16 cellular contexts compared by ENCODE assay signal in the genomic region with DNA sequence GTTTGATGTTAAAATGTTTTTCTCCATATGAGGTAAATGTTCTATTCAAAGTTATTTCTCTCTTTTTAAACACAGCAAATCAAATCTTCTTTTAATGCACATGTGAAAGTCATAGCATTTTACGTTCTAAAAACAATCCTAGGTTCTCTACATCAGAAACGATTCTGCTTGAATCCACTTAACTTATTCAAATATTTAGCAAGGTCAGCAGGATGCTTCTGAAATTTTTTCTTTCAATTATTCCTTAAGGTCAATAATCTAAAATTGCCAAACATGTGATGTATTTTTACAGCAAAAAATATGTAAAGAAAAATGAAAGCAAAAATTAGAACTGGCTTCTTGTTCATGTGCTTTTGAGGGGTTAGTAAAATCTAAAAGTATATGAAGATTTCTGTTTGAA.
A peak's percentile ranks its signal among the peaks of the same experiment; 100 is the strongest.
DNase-seq lines count a peak whose midpoint lies in the region; ATAC-seq, FAIRE-seq and TF ChIP-seq lines count a peak whose summit lies in the region.
"Had no signal": no experiment of that assay in that cellular context is flagged by ENCODE, and none has a peak within 500 bp of the region (broad histone marks: within the 10 kb centered on the region; RNA-seq: fewer than 3 reads in every experiment).

No MANE protein-coding gene starts in this region.

- in situ Hi-C loops in HepG2 (cut with HindIII; ENCODE audit: extremely low pct_ligation_motif_present, low pct_unique_long_range_greater_than_20kb) = no loop called here
- in situ Hi-C loops in K562 (cut with MboI) = no loop called here

- no peaks in the 10 kb centered on the region for H3K36me3 ChIP-seq in HepG2 (replicated peaks in 1 of 2; ENCODE audit: control insufficient read depth in 1 of 2, insufficient read depth in 2 of 2, low read length in 2 of 2)
- H3K36me3 ChIP-seq in right lobe of liver = no peaks in the 10 kb centered on the region
- H3K36me3 ChIP-seq in K562 (ENCODE audit: control insufficient read depth, insufficient read depth, low read length) = no peaks in the 10 kb centered on the region
- no peaks in the 10 kb centered on the region for H3K36me3 ChIP-seq in keratinocyte (ENCODE audit: control insufficient read depth in 2 of 2, extremely low read depth in 1 of 2, insufficient read depth in 2 of 2, low read length in 2 of 2)
- no peaks in the 10 kb centered on the region for H3K36me3 ChIP-seq in body of pancreas (replicated peaks in 1 of 2; ENCODE audit: insufficient read depth in 1 of 2, low read depth in 2 of 2)
- H3K36me3 ChIP-seq: BLaER1 treated with 17β-estradiol and CSF1 and Interleukin-3, amounts not matched to agents 10 nM and 100 nM had no signal

- H3K27me3 ChIP-seq in HepG2 (ENCODE audit: control insufficient read depth in 1 of 2, insufficient read depth in 2 of 2, low read length in 2 of 2) (peaks cover 0 to 5% of the 10 kb centered on the region in 2 experiments; a peak in 3 of 5 replicates), right lobe of liver (no peaks in the 10 kb centered on the region), K562 (ENCODE audit: control insufficient read depth in 2 of 2, insufficient read depth in 2 of 2, low read length in 2 of 2) (peaks cover 18 to 22% of the 10 kb centered on the region in 2 experiments; a peak in 3 of 5 replicates), keratinocyte (ENCODE audit: control insufficient read depth, extremely low read depth, insufficient read depth, low read length) (no peaks in the 10 kb centered on the region), body of pancreas (no peaks in the 10 kb centered on the region)
- H3K27me3 ChIP-seq: BLaER1 treated with 17β-estradiol and CSF1 and Interleukin-3, amounts not matched to agents 10 nM and 100 nM had no signal

- H4K20me1 ChIP-seq in HepG2 (ENCODE audit: insufficient read depth, low read length) = no peaks in the 10 kb centered on the region
- H4K20me1 ChIP-seq in K562 (replicated peaks; ENCODE audit: control insufficient read depth, insufficient read depth, low read length) = peaks cover 3% of the 10 kb centered on the region; the same call in 1 of the 2 replicates
- no peaks in the 10 kb centered on the region for H4K20me1 ChIP-seq in keratinocyte (ENCODE audit: control insufficient read depth, extremely low read depth, insufficient read depth, low read length)
- H4K20me1 ChIP-seq: BLaER1 treated with 17β-estradiol and CSF1 and Interleukin-3, amounts not matched to agents 10 nM and 100 nM had no signal

- no peak for ATAC-seq in HepG2
- no peak for ATAC-seq in right lobe of liver
- no peak for ATAC-seq in K562
- no peak for ATAC-seq in body of pancreas
- ATAC-seq in stimulated activated naive B cell treated with anti-CD40 and anti-IgM and Interleukin-4, amounts not matched to agents 10 μg/mL and 1 μg/mL and 100 μg/mL, for 72 hours (replicated peaks) = no peak
- no peak for ATAC-seq in HG02884 (IDR thresholded peaks at IDR 0.05; ENCODE audit: unreplicated experiment)
- no peak for ATAC-seq in HG03520 (IDR thresholded peaks at IDR 0.05; ENCODE audit: unreplicated experiment)
- ATAC-seq: HCT116 had no signal

- no peak overlapping the region for H3K4me2 ChIP-seq in HepG2 (ENCODE audit: low read depth, low read length)
- H3K4me2 ChIP-seq in K562 (ENCODE audit: insufficient read depth, low read length) = no peak overlapping the region
- no peak overlapping the region for H3K4me2 ChIP-seq in keratinocyte (ENCODE audit: control insufficient read depth, extremely low read depth, insufficient read depth, low read depth, low read length)
- H3K4me2 ChIP-seq: BLaER1 treated with 17β-estradiol and CSF1 and Interleukin-3, amounts not matched to agents 10 nM and 100 nM had no signal

- peaks cover 5 to 6% of the 10 kb centered on the region in 2 donors for H3K27me3 Mint-ChIP-seq in stimulated activated naive B cell treated with anti-CD40 and anti-IgM and Interleukin-4, amounts not matched to agents 10 μg/mL and 1 μg/mL and 100 μg/mL, for 72 hours

- no peak for DNase-seq in HepG2 (ENCODE audit: low spot score)
- no peak for DNase-seq in right lobe of liver
- DNase-seq in K562 (ENCODE audit: extremely low read depth in 1 of 4, low spot score in 3 of 4) = no peak
- no peak for DNase-seq in keratinocyte (ENCODE audit: low read depth, low spot score)
- DNase-seq in body of pancreas = no peak
- DNase-seq in stimulated activated naive B cell treated with anti-CD40 and anti-IgM and Interleukin-4, amounts not matched to agents 10 μg/mL and 1 μg/mL and 100 μg/mL, for 72 hours = no peak
- DNase-seq: 8988T; ACHN; CD4-positive, CD25-positive, alpha-beta regulatory T cell; DMS53; GF-D8 had no signal

- H3K27ac Mint-ChIP-seq in stimulated activated naive B cell treated with anti-CD40 and anti-IgM and Interleukin-4, amounts not matched to agents 10 μg/mL and 1 μg/mL and 100 μg/mL, for 72 hours = no peak overlapping the region
- H3K27ac Mint-ChIP-seq: CD4-positive, CD25-positive, alpha-beta regulatory T cell had no signal

- H3K27ac ChIP-seq in HepG2 (ENCODE audit: extremely low read length, insufficient read depth, low read length) (no peak overlapping the region), right lobe of liver (no peak overlapping the region), K562 (ENCODE audit: extremely low read depth, low read depth, low read length) (no peak overlapping the region), keratinocyte (ENCODE audit: control insufficient read depth, insufficient read depth, low read length) (no peak overlapping the region), body of pancreas (no peak overlapping the region)
- H3K27ac ChIP-seq: BLaER1 treated with 17β-estradiol and CSF1 and Interleukin-3, amounts not matched to agents 10 nM and 100 nM had no signal

- no peak for FAIRE-seq in HepG2 (lab: Jason Lieb, UNC)
- no peak for FAIRE-seq in K562 (lab: Jason Lieb, UNC)
- no peak for FAIRE-seq in keratinocyte (lab: Jason Lieb, UNC)
- FAIRE-seq: H54 had no signal

- no peak for TF ChIP-seq POLR2A in HepG2 (IDR thresholded peaks at IDR 0.05; ENCODE audit: insufficient read depth in 1 of 2, low read depth in 2 of 2, low read length in 2 of 2)
- no peak for TF ChIP-seq POLR2A in right lobe of liver (IDR thresholded peaks at IDR 0.05)
- no peak for TF ChIP-seq POLR2A in K562 (conservative IDR thresholded peaks at IDR 0.05)
- no peak for TF ChIP-seq POLR2A in body of pancreas (IDR thresholded peaks at IDR 0.05)

- TF ChIP-seq RAD21 in HepG2 (CRISPR knock-in tag; IDR thresholded peaks at IDR 0.05) (no peak), K562 (CRISPR knock-in tag; conservative IDR thresholded peaks at IDR 0.05 in 1 of 2, IDR thresholded peaks at IDR 0.05 in 1 of 2) (no peak)

- H3K9ac ChIP-seq in HepG2 (ENCODE audit: insufficient read depth, low read depth, low read length) = no peak overlapping the region
- no peak overlapping the region for H3K9ac ChIP-seq in K562 (ENCODE audit: insufficient read depth in 1 of 2, low read depth in 2 of 2, low read length in 2 of 2)
- H3K9ac ChIP-seq in keratinocyte (ENCODE audit: control insufficient read depth, extremely low read depth, insufficient read depth, low read length) = no peak overlapping the region
- H3K9ac ChIP-seq: BLaER1 treated with 17β-estradiol and CSF1 and Interleukin-3, amounts not matched to agents 10 nM and 100 nM had no signal

- no peaks in the 10 kb centered on the region for H3K9me3 ChIP-seq in HepG2 (ENCODE audit: low read length)
- no peaks in the 10 kb centered on the region for H3K9me3 ChIP-seq in right lobe of liver
- no peaks in the 10 kb centered on the region for H3K9me3 ChIP-seq in K562 (replicated peaks; ENCODE audit: control insufficient read depth, insufficient read depth, low read depth, low read length)
- no peaks in the 10 kb centered on the region for H3K9me3 ChIP-seq in keratinocyte (ENCODE audit: control insufficient read depth, low read depth, low read length)
- H3K9me3 ChIP-seq in body of pancreas = no peaks in the 10 kb centered on the region
- H3K9me3 ChIP-seq: BLaER1 treated with 17β-estradiol and CSF1 and Interleukin-3, amounts not matched to agents 10 nM and 100 nM had no signal

- WGBS in HepG2 (ENCODE audit: low lambda C conversion rate) = 9% methylated on average over 2 of the region's 2 CpGs
- 63% methylated on average over 2 of the region's 2 CpGs for WGBS in right lobe of liver (ENCODE audit: insufficient coverage, low coverage, low lambda C conversion rate, missing lambda C conversion rate)
- 4% methylated on average over 2 of the region's 2 CpGs for WGBS in K562 (ENCODE audit: insufficient coverage, low coverage, missing lambda C conversion rate)
- 59 to 67% methylated on average over 2 of the region's 2 CpGs for WGBS in body of pancreas, 2 donors

- CTCF ChIA-PET in HepG2 (lab: Yijun Ruan, JAX; ENCODE audit: low intra/inter-chr PET ratio, low total read pairs) = no interaction called here
- CTCF ChIA-PET in K562 (lab: Yijun Ruan, JAX; ENCODE audit: low intra/inter-chr PET ratio) = interaction anchor here (0.7 kb wide), 1 partner anchor 502 kb away, joined by 4 read pairs; no protein-coding TSS in a partner anchor

- BruUV-seq in HepG2 (replicated peaks; lab: Mats Ljungman, UMichigan) = no TSS peak
- no TSS peak for BruUV-seq in K562 (replicated peaks; lab: Mats Ljungman, UMichigan)

- no peak overlapping the region for H3K4me3 Mint-ChIP-seq in stimulated activated naive B cell treated with anti-CD40 and anti-IgM and Interleukin-4, amounts not matched to agents 10 μg/mL and 1 μg/mL and 100 μg/mL, for 72 hours
- H3K4me3 Mint-ChIP-seq: CD4-positive, CD25-positive, alpha-beta regulatory T cell had no signal

- TF ChIP-seq EP300 in HepG2 (IDR thresholded peaks at IDR 0.05; ENCODE audit: low read depth in 2 of 2, low read length in 2 of 2) = no peak
- no peak for TF ChIP-seq EP300 in HepG2 (CRISPR knock-in tag; IDR thresholded peaks at IDR 0.05; ENCODE audit: borderline replicate concordance)
- no peak for TF ChIP-seq EP300 in K562 (IDR thresholded peaks at IDR 0.05; ENCODE audit: low read length)

- no peaks in the 10 kb centered on the region for H3K4me1 Mint-ChIP-seq in stimulated activated naive B cell treated with anti-CD40 and anti-IgM and Interleukin-4, amounts not matched to agents 10 μg/mL and 1 μg/mL and 100 μg/mL, for 72 hours
- H3K4me1 Mint-ChIP-seq: CD4-positive, CD25-positive, alpha-beta regulatory T cell had no signal

- TF ChIP-seq CTCF in HepG2 (CRISPR knock-in tag; IDR thresholded peaks at IDR 0.05) (no peak), right lobe of liver (IDR thresholded peaks at IDR 0.05) (no peak), K562 (IDR thresholded peaks at IDR 0.05 in 2 of 3, conservative IDR thresholded peaks at IDR 0.05 in 1 of 3; ENCODE audit: insufficient read depth in 2 of 3, low read depth in 1 of 3, low read length in 3 of 3) (no peak), keratinocyte (optimal IDR thresholded peaks at IDR 0.05 in 1 of 3, IDR thresholded peaks at IDR 0.05 in 1 of 3, conservative IDR thresholded peaks at IDR 0.05 in 1 of 3; ENCODE audit: extremely low read depth in 1 of 3, insufficient read depth in 2 of 3, low read length in 3 of 3) (no peak), body of pancreas (IDR thresholded peaks at IDR 0.05) (no peak)

- H3K4me1 ChIP-seq in HepG2 (ENCODE audit: insufficient read depth, low read length) (no peaks in the 10 kb centered on the region), right lobe of liver (no peaks in the 10 kb centered on the region), K562 (replicated peaks in 1 of 2; ENCODE audit: control insufficient read depth in 2 of 2, insufficient read depth in 2 of 2, low read length in 2 of 2) (no peaks in the 10 kb centered on the region), keratinocyte (ENCODE audit: control insufficient read depth, extremely low read depth, insufficient read depth, low read length) (peaks cover 8% of the 10 kb centered on the region), body of pancreas (no peaks in the 10 kb centered on the region)

- POLR2A ChIA-PET in HepG2 (lab: Yijun Ruan, JAX) = no interaction called here
- POLR2A ChIA-PET in K562 (lab: Yijun Ruan, JAX) = interaction anchor here (0.6 kb wide), 1 partner anchor 10 kb away, joined by 4 read pairs; no protein-coding TSS in a partner anchor

- H2AFZ ChIP-seq in HepG2 (ENCODE audit: low read length) (no peak overlapping the region), K562 (ENCODE audit: low read depth, low read length) (no peak overlapping the region), keratinocyte (ENCODE audit: control insufficient read depth, low read length) (peak overlapping the region; percentile 91)

- no peaks in the 10 kb centered on the region for H3K36me3 Mint-ChIP-seq in stimulated activated naive B cell treated with anti-CD40 and anti-IgM and Interleukin-4, amounts not matched to agents 10 μg/mL and 1 μg/mL and 100 μg/mL, for 72 hours
- H3K36me3 Mint-ChIP-seq: CD4-positive, CD25-positive, alpha-beta regulatory T cell had no signal

- H3K79me2 ChIP-seq in HepG2 (ENCODE audit: insufficient read depth, low read length) (no peaks in the 10 kb centered on the region), K562 (ENCODE audit: control insufficient read depth, insufficient read depth, low read length) (no peaks in the 10 kb centered on the region), keratinocyte (ENCODE audit: control insufficient read depth, insufficient read depth, low read length) (no peaks in the 10 kb centered on the region)

- H3K9me3 Mint-ChIP-seq in stimulated activated naive B cell treated with anti-CD40 and anti-IgM and Interleukin-4, amounts not matched to agents 10 μg/mL and 1 μg/mL and 100 μg/mL, for 72 hours = no peaks in the 10 kb centered on the region
- H3K9me3 Mint-ChIP-seq: CD4-positive, CD25-positive, alpha-beta regulatory T cell had no signal

- H3K4me3 ChIP-seq in HepG2 (replicated peaks in 1 of 3; ENCODE audit: insufficient read depth in 1 of 3, low read depth in 2 of 3, low read length in 3 of 3) (no peak overlapping the region), right lobe of liver (no peak overlapping the region), K562 (no peak overlapping the region), keratinocyte (ENCODE audit: control insufficient read depth in 2 of 3, extremely low read depth in 1 of 3, insufficient read depth in 2 of 3, low read depth in 1 of 3, low read length in 3 of 3) (no peak overlapping the region), body of pancreas (no peak overlapping the region)
- H3K4me3 ChIP-seq: BLaER1 treated with 17β-estradiol and CSF1 and Interleukin-3, amounts not matched to agents 10 nM and 100 nM had no signal

- intact Hi-C loops in HepG2 (cut with micrococcal nuclease; ENCODE audit: unreplicated experiment) = no loop called here
- intact Hi-C loops in right lobe of liver (cut with DNase I) = no loop called here
- intact Hi-C loops in K562 (cut with micrococcal nuclease) = no loop called here
- intact Hi-C loops in body of pancreas (cut with DNase I) = no loop called here

- dilution Hi-C loops in keratinocyte (cut with MboI; ENCODE audit: extremely low pct_ligation_motif_present, low sequenced_read_pairs) = no loop called here

- H3K9me1 ChIP-seq in K562 (ENCODE audit: control insufficient read depth, insufficient read depth, low read length) (no peaks in the 10 kb centered on the region), keratinocyte (ENCODE audit: control insufficient read depth, extremely low read depth, insufficient read depth, low read length) (no peaks in the 10 kb centered on the region)
